In the genomic region with DNA sequence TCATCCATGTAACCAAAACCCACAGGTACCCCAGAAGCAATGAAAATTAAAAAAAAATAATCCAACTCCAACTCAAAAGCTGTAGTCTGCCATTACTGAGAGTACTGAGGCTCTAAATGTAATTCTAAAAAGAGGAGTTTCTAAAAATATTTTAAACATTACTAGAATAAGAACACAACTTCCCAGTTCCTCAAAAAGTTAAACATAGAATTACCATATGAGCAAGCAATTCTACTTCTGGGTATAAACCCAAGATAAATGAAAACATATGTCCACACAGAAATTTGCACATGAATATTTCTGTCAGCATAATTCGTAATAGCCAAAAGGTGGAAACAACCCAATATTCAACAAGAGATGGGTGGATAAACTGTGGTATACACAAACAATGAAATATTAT, we compare ENCODE assay signal across 20 cellular contexts. TPM values are rescaled to one million over a fixed set of nuclear protein-coding genes. Genes with fewer than 3 reads are reported as not detected.
DNase-seq lines count a peak whose midpoint lies in the region; ATAC-seq, FAIRE-seq and TF ChIP-seq lines count a peak whose summit lies in the region.
"Had no signal": no experiment of that assay in that cellular context is flagged by ENCODE, and none has a peak within 500 bp of the region (broad histone marks: within the 10 kb centered on the region; RNA-seq: fewer than 3 reads in every experiment).

No MANE protein-coding gene starts in this region.

- no peak for TF ChIP-seq CTCF in GM12878 (IDR thresholded peaks at IDR 0.05 in 2 of 3, conservative IDR thresholded peaks at IDR 0.05 in 1 of 3; ENCODE audit: control insufficient read depth in 2 of 3, extremely low read depth in 1 of 3, insufficient read depth in 1 of 3, low read depth in 3 of 3, low read length in 3 of 3)

- H3K4me1 Mint-ChIP-seq in activated CD8-positive, alpha-beta T cell treated with anti-CD3 and anti-CD28 coated beads, Interleukin-2, amount 10 ng/mL, durations not matched to agents 7 days and 5 days (ENCODE audit: low read depth), result no peaks in the 10 kb centered on the region

- H3K9me3 Mint-ChIP-seq in activated CD8-positive, alpha-beta T cell treated with anti-CD3 and anti-CD28 coated beads, Interleukin-2, amount 10 ng/mL, durations not matched to agents 7 days and 5 days (ENCODE audit: insufficient read depth), result no peaks in the 10 kb centered on the region
- H3K9me3 Mint-ChIP-seq: activated CD4-positive, alpha-beta memory T cell treated with anti-CD3 and anti-CD28 coated beads, Interleukin-2, amount 10 ng/mL, durations not matched to agents 7 days and 5 days; brain; IgD-negative memory B cell had no signal

- H3K36me3 ChIP-seq in GM12878 (ENCODE audit: control insufficient read depth in 2 of 2, insufficient read depth in 2 of 2, low read length in 1 of 2) (no peaks in the 10 kb centered on the region), MG63 (no peaks in the 10 kb centered on the region)
- H3K36me3 ChIP-seq: neutrophil had no signal

- TF ChIP-seq POLR2A in GM12878 (IDR thresholded peaks at IDR 0.05; ENCODE audit: low read depth, low read length), result no peak
- no peak for TF ChIP-seq POLR2A in H54 (IDR thresholded peaks at IDR 0.05; ENCODE audit: low read depth, low read length)

- no peak for TF ChIP-seq RAD21 in GM12878 (IDR thresholded peaks at IDR 0.05; ENCODE audit: insufficient read depth, low read depth, low read length)

- FAIRE-seq in GM12878 (lab: Jason Lieb, UNC) (no peak), H54 (lab: Jason Lieb, UNC) (no peak)

- ATAC-seq in GM18867 (IDR thresholded peaks at IDR 0.05; ENCODE audit: unreplicated experiment), result peak; percentile 55
- ATAC-seq in GM21723 (IDR thresholded peaks at IDR 0.05; ENCODE audit: unreplicated experiment), result peak; percentile 86
- ATAC-seq in HG03175 (IDR thresholded peaks at IDR 0.05; ENCODE audit: unreplicated experiment), result peak; percentile 62
- peak; percentile 71 for ATAC-seq in GM12878
- no peak for ATAC-seq in activated CD8-positive, alpha-beta T cell treated with anti-CD3 and anti-CD28 coated beads, Interleukin-2, amount 10 ng/mL, durations not matched to agents 7 days and 5 days
- ATAC-seq in HG03025 (IDR thresholded peaks at IDR 0.05; ENCODE audit: low FRiP score, unreplicated experiment), result no peak
- ATAC-seq: foreskin keratinocyte had no signal

- H3K4me2 ChIP-seq in GM12878 (ENCODE audit: control insufficient read depth, insufficient read depth), result peak overlapping the region; percentile 78

- H3K27me3 ChIP-seq in GM12878 (replicated peaks in 1 of 2; ENCODE audit: control insufficient read depth in 2 of 2, insufficient read depth in 2 of 2, low read length in 1 of 2) (no peaks in the 10 kb centered on the region), MG63 (no peaks in the 10 kb centered on the region)
- H3K27me3 ChIP-seq: foreskin keratinocyte had no signal

- DNase-seq in GM12878 (ENCODE audit: low read depth, low spot score) (no peak), H54 (ENCODE audit: insufficient read length, low spot score) (no peak), MG63 (no peak)
- DNase-seq in activated CD8-positive, alpha-beta T cell treated with anti-CD3 and anti-CD28 coated beads, Interleukin-2, amount 10 ng/mL, durations not matched to agents 7 days and 5 days, result no peak
- DNase-seq: activated CD4-positive, alpha-beta memory T cell treated with anti-CD3 and anti-CD28 coated beads, Interleukin-2, amount 10 ng/mL, durations not matched to agents 7 days and 5 days; activated gamma-delta T cell; C1 segment of cervical spinal cord; foreskin keratinocyte; mesendoderm; NCI-H1417 treated with DMSO at 0.1 percent for 48 hours; NCI-H510A; substantia nigra; T1000 had no signal

- peaks cover 5% of the 10 kb centered on the region for H3K27me3 Mint-ChIP-seq in activated CD8-positive, alpha-beta T cell treated with anti-CD3 and anti-CD28 coated beads, Interleukin-2, amount 10 ng/mL, durations not matched to agents 7 days and 5 days (ENCODE audit: low read depth)
- H3K27me3 Mint-ChIP-seq: brain, IgD-negative memory B cell had no signal

- SMC1A ChIA-PET in GM12878 (lab: Charles Lee; ENCODE audit: uncharacterized antibody, unreplicated experiment), result interaction anchor here (0.8 kb wide), 1 partner anchor 14 kb away, joined by 3 read pairs; no protein-coding TSS in a partner anchor

- H3K4me3 ChIP-seq in GM12878, result 0 out of 2 replicates have a peak overlapping the region, but pooled peaks have one; percentile 16
- no peak overlapping the region for H3K4me3 ChIP-seq in MG63

- CTCF ChIA-PET in GM12878 (lab: Yijun Ruan, JAX), result interaction anchor here (2.6 kb wide), 1 partner anchor 15 kb away, joined by 13 read pairs; a partner anchor contains a TSS
- CTCF ChIA-PET in activated CD8-positive, alpha-beta T cell treated with anti-CD3 and anti-CD28 coated beads, Interleukin-2, amount 10 ng/mL, durations not matched to agents 7 days and 5 days (lab: Charles Lee), result no interaction called here

- H3K4me3 Mint-ChIP-seq in activated CD8-positive, alpha-beta T cell treated with anti-CD3 and anti-CD28 coated beads, Interleukin-2, amount 10 ng/mL, durations not matched to agents 7 days and 5 days, result no peak overlapping the region
- H3K4me3 Mint-ChIP-seq: activated CD4-positive, alpha-beta memory T cell treated with anti-CD3 and anti-CD28 coated beads, Interleukin-2, amount 10 ng/mL, durations not matched to agents 7 days and 5 days; brain had no signal

- peaks cover 22% of the 10 kb centered on the region for H3K4me1 ChIP-seq in GM12878 (ENCODE audit: control insufficient read depth, insufficient read depth, low read length)
- H3K4me1 ChIP-seq: foreskin keratinocyte had no signal

- H3K9me3 ChIP-seq in GM12878 (replicated peaks; ENCODE audit: control insufficient read depth, insufficient read depth, low read length) (no peaks in the 10 kb centered on the region), MG63 (no peaks in the 10 kb centered on the region)
- H3K9me3 ChIP-seq: neutrophil had no signal

- no peaks in the 10 kb centered on the region for H3K79me2 ChIP-seq in GM12878 (ENCODE audit: control insufficient read depth, insufficient read depth, low read length)

- RAD21 ChIA-PET in GM12878 (lab: Charles Lee; ENCODE audit: unreplicated experiment), result no interaction called here

- no peaks in the 10 kb centered on the region for H4K20me1 ChIP-seq in GM12878 (ENCODE audit: control insufficient read depth, insufficient read depth)

- BruUV-seq in GM12878 (replicated peaks; lab: Mats Ljungman, UMichigan), result no TSS peak

- no peak overlapping the region for H3K27ac Mint-ChIP-seq in activated CD8-positive, alpha-beta T cell treated with anti-CD3 and anti-CD28 coated beads, Interleukin-2, amount 10 ng/mL, durations not matched to agents 7 days and 5 days
- H3K27ac Mint-ChIP-seq: activated CD4-positive, alpha-beta memory T cell treated with anti-CD3 and anti-CD28 coated beads, Interleukin-2, amount 10 ng/mL, durations not matched to agents 7 days and 5 days; brain had no signal

- POLR2A ChIA-PET in GM12878 (lab: Charles Lee), result no interaction called here
- POLR2A ChIA-PET in activated CD8-positive, alpha-beta T cell treated with anti-CD3 and anti-CD28 coated beads, Interleukin-2, amount 10 ng/mL, durations not matched to agents 7 days and 5 days (lab: Charles Lee), result no interaction called here

- peak overlapping the region; percentile 37; the same call in 1 of the 2 replicates for H3K27ac ChIP-seq in GM12878 (ENCODE audit: control insufficient read depth, insufficient read depth)
- H3K27ac ChIP-seq: foreskin keratinocyte, neutrophil had no signal

- 32% methylated on average over 1 of the region's 1 CpG for whole genome bisulfite sequencing in GM12878 (ENCODE audit: insufficient coverage, insufficient replicate concordance, low lambda C conversion rate, missing lambda C conversion rate)

- no peak overlapping the region for H3K9ac ChIP-seq in GM12878 (ENCODE audit: control insufficient read depth, insufficient read depth, low read length)

- no peaks in the 10 kb centered on the region for H3K36me3 Mint-ChIP-seq in activated CD8-positive, alpha-beta T cell treated with anti-CD3 and anti-CD28 coated beads, Interleukin-2, amount 10 ng/mL, durations not matched to agents 7 days and 5 days (ENCODE audit: low read depth)

- TF ChIP-seq EP300 in GM12878 (IDR thresholded peaks at IDR 0.05; ENCODE audit: borderline replicate concordance in 1 of 2, control insufficient read depth in 1 of 2, low read depth in 2 of 2, low read length in 2 of 2), result peak; percentile 17 to 39; a peak in 2 of 4 replicates

- no peak overlapping the region for H2AFZ ChIP-seq in GM12878 (ENCODE audit: control insufficient read depth, low read depth, low read length)

- intact Hi-C loops in GM12878 (cut with micrococcal nuclease; ENCODE audit: unreplicated experiment), result no loop called here

- in situ Hi-C loops in GM12878 (cut with MboI), result no loop called here

TF ChIP-seq in GM12878, 131 proteins besides CTCF, POLR2A, EP300 and RAD21 (continues in another document):
- no peak for TF ChIP-seq IKZF1 (conservative IDR thresholded peaks at IDR 0.05)
- TF ChIP-seq RUNX3 (IDR thresholded peaks at IDR 0.05; ENCODE audit: low read length), result peak; percentile 78
- TF ChIP-seq NFIC (IDR thresholded peaks at IDR 0.05; ENCODE audit: low read depth, low read length), result peak; percentile 98
- peak; percentile 51; the same call in 1 of the 2 replicates for TF ChIP-seq IRF4 (IDR thresholded peaks at IDR 0.05; ENCODE audit: low read depth, low read length)
- peak; percentile 87 for TF ChIP-seq SPI1 (IDR thresholded peaks at IDR 0.05; ENCODE audit: borderline replicate concordance, insufficient read depth, low read depth, low read length)
- no peak for TF ChIP-seq SMARCA5 (IDR thresholded peaks at IDR 0.05)

RNA-seq across cellular contexts. Expression of a gene that starts 14.9 kb away (rescaled TPM):
- 106 and 116 TPM in 2 replicates for total RNA-seq in GM12878 (2013; cell fraction: nucleolus; rRNA removed)
- total RNA-seq in GM12878 (2014; rRNA removed) (31.7 and 34.2 TPM in 2 replicates), GM12878 (2014; rRNA removed; fragmentation: Illumina TruSeq; extraction: Trizol) (33.9 and 37.0 TPM in 2 replicates), GM12878 (2021) (26.1 and 29.5 TPM in 2 replicates)
- polyA plus RNA-seq in GM12878 (2011; ENCODE audit: low read depth), result 20.6 TPM
- polyA plus RNA-seq in GM12878 (2011; rRNA removed) (38.1 and 44.0 TPM in 2 replicates), GM12878 (2014; fragmentation: Illumina TruSeq; extraction: Trizol) (35.1 and 54.3 TPM in 2 replicates), GM12878 (2014; fragmentation: Nextera tagmentation; extraction: Ambion mirVana) (10 to 100 TPM in 1 of 2 experiments, 1 to 10 TPM in 1; 8.8 to 19.4 TPM), GM12878 (2014; rRNA removed) (29.6 and 30.8 TPM in 2 replicates), GM12878 (2016; fragmentation: Nextera tagmentation; extraction: Ambion mirVana) (10 to 100 TPM; 29.1 to 35.3 TPM)
- 11.0 and 11.3 TPM in 2 replicates for polyA plus RNA-seq in GM12878 (2011; cell fraction: cytosol; rRNA removed)
- polyA plus RNA-seq in GM12878 (2011; cell fraction: nucleus; rRNA removed), result 81.2 and 101 TPM in 2 replicates
- polyA plus RNA-seq in GM12878 (2012), result 19.7 and 21.4 TPM in 2 replicates
- 15.4 and 16.9 TPM in 2 replicates for polyA minus RNA-seq in GM12878 (2011; rRNA and poly(A)+ RNA removed)
- polyA minus RNA-seq in GM12878 (2011; cell fraction: cytosol; rRNA and poly(A)+ RNA removed), result 9.6 and 14.9 TPM in 2 replicates
- 27.0 and 35.7 TPM in 2 replicates for polyA minus RNA-seq in GM12878 (2011; cell fraction: nucleus; rRNA and poly(A)+ RNA removed)
- 10 to 100 TPM; 30.5 to 32.8 TPM for total RNA-seq in activated CD8-positive, alpha-beta T cell treated with anti-CD3 and anti-CD28 coated beads, Interleukin-2, amount 10 ng/mL, durations not matched to agents 7 days and 5 days
- 7.6 and 15.7 TPM in 2 replicates for total RNA-seq in MG63 (2014; rRNA removed; shearing (Covaris generic); ENCODE audit: low replicate concordance)

Comparison
In these comparisons a context has a peak if more than half of its experiments do, and no peak if none do; other contexts are left out.
1. ATAC-seq: peak in GM18867 (single experiment), GM21723 (single experiment), HG03175 (single experiment) and GM12878 (single experiment); none in activated CD8-positive, alpha-beta T cell treated with anti-CD3 and anti-CD28 coated beads, Interleukin-2, amount 10 ng/mL, durations not matched to agents 7 days and 5 days (single experiment) and HG03025 (single experiment).